In genomic region chr1:197024460-197024859, GRCh38 we compare ENCODE assay signal across 23 cellular contexts. TPM values are rescaled to one million over a fixed set of nuclear protein-coding genes. Genes with fewer than 3 reads are reported as not detected.
"Had no signal": no experiment of that assay in that cellular context is flagged by ENCODE, and none has a peak within 500 bp of the region (broad histone marks: within the 10 kb centered on the region; RNA-seq: fewer than 3 reads in every experiment).

No MANE protein-coding gene starts in this region.

- ATAC-seq: activated CD8-positive, alpha-beta memory T cell treated with anti-CD3 and anti-CD28 coated beads, Interleukin-2, amount 10 ng/mL, durations not matched to agents 7 days and 5 days; effector memory CD8-positive, alpha-beta T cell; mucosa of descending colon; naive thymus-derived CD4-positive, alpha-beta T cell; pancreas; stimulated activated memory B cell treated with anti-CD40 and anti-IgM and Interleukin-4, amounts not matched to agents 10 μg/mL and 1 μg/mL and 100 μg/mL, for 72 hours had no signal

- DNase-seq: activated CD4-positive, alpha-beta T cell treated with anti-CD3 and anti-CD28 coated beads for 1 hour; activated CD4-positive, alpha-beta T cell treated with anti-CD3 and anti-CD28 coated beads, Interleukin-2, amount 50 U/mL, for 4 hours; activated CD8-positive, alpha-beta memory T cell treated with anti-CD3 and anti-CD28 coated beads, Interleukin-2, amount 10 ng/mL, durations not matched to agents 7 days and 5 days; activated effector memory CD4-positive, alpha-beta T cell treated with anti-CD3 and anti-CD28 coated beads, Interleukin-2, amount 50 U/mL, for 16 hours; activated T-cell treated with anti-CD3 and anti-CD28 coated beads, Interleukin-2, amount 50 U/mL, for 1 hour; amygdala; dermis blood vessel endothelial cell; effector memory CD8-positive, alpha-beta T cell; kidney; left ventricle myocardium inferior; mucosa of descending colon; naive thymus-derived CD4-positive, alpha-beta T cell; pancreas; thyroid gland; uterus had no signal

- H3K36me3 ChIP-seq: left ventricle myocardium inferior, pancreas, thyroid gland, uterus had no signal

- H2AFZ ChIP-seq: hepatocyte had no signal

- H3K4me3 ChIP-seq: hepatocyte, left ventricle myocardium inferior, mucosa of descending colon, pancreas, thyroid gland, uterus had no signal

- H3K4me2 ChIP-seq: hepatocyte had no signal

- H3K27ac ChIP-seq: epithelial cell of prostate, hepatocyte, left ventricle myocardium inferior, pancreas, thyroid gland, uterus, VCaP had no signal

- H3K27me3 ChIP-seq: hepatocyte, pancreas, thyroid gland, uterus had no signal

- H3K9me3 ChIP-seq: left ventricle myocardium inferior, mucosa of descending colon, pancreas, thyroid gland, uterus had no signal

- H3K4me1 ChIP-seq: left ventricle myocardium inferior, pancreas, thyroid gland, uterus had no signal

RNA-seq across cellular contexts. Expression of gene F13B, which starts 42.6 kb away (rescaled TPM):
- total RNA-seq: activated CD8-positive, alpha-beta memory T cell treated with anti-CD3 and anti-CD28 coated beads, Interleukin-2, amount 10 ng/mL, durations not matched to agents 7 days and 5 days; cerebellum; dermis blood vessel endothelial cell; fibroblast of villous mesenchyme; glomerular endothelial cell; kidney; left ventricle myocardium inferior; mucosa of descending colon; naive thymus-derived CD4-positive, alpha-beta T cell; pancreas; T-helper 1 cell treated with Interleukin-12 subunit alpha and Interleukin-12 subunit beta and Interleukin-4 antibody, amounts not matched to agents 30 ng/mL and 1 ng/mL, for 36 hours; thyroid gland; uterus had no signal
- polyA plus RNA-seq: naive thymus-derived CD4-positive, alpha-beta T cell; pancreas had no signal

RNA-seq across cellular contexts. Expression of gene CFHR5, which starts 47.1 kb away (rescaled TPM):
- total RNA-seq: activated CD8-positive, alpha-beta memory T cell treated with anti-CD3 and anti-CD28 coated beads, Interleukin-2, amount 10 ng/mL, durations not matched to agents 7 days and 5 days; cerebellum; dermis blood vessel endothelial cell; fibroblast of villous mesenchyme; glomerular endothelial cell; kidney; left ventricle myocardium inferior; mucosa of descending colon; naive thymus-derived CD4-positive, alpha-beta T cell; T-helper 1 cell treated with Interleukin-12 subunit alpha and Interleukin-12 subunit beta and Interleukin-4 antibody, amounts not matched to agents 30 ng/mL and 1 ng/mL, for 36 hours; thyroid gland; uterus had no signal
- polyA plus RNA-seq: naive thymus-derived CD4-positive, alpha-beta T cell; pancreas had no signal
